7 cellular contexts compared by ENCODE assay signal in the genomic region with DNA sequence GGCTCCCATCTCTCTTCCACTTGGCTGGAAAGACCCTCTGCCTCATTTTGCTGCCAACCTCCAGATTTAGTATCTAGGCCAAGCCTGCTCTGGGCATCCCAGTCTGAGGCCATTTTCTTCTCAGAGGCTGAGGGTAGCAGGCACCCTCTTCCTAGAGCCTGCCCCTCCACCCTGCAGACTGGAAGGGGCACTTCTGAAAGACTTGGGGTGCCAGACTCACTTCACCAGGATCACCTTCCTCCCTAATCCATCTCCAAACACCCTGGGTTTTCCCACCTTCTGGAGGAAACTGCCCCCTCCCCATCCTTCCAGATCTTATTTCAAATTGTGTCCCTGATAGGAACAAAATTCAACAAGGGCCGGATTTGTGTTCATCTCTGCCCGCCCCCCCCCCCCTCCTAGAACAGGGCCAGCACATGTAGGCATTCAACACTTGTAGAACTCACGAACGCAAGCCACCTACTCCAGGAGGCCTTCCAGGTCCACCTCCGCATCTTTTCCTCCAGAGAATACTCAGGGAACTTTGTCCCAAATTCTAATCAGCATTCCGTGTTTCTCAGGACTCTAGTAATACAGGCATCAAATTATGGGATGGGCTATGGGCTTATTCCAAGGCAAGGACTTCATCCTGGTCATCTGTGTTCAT. TPM values are rescaled to one million over a fixed set of nuclear protein-coding genes. Genes with fewer than 3 reads are reported as not detected.
DNase-seq lines count a peak whose midpoint lies in the region; ATAC-seq and TF ChIP-seq lines count a peak whose summit lies in the region.

No MANE protein-coding gene starts in this region.

- peak overlapping the region; percentile 67 for H3K27ac Mint-ChIP-seq in HFFc6
- peak overlapping the region; percentile 100 for H3K27ac Mint-ChIP-seq in activated T-cell treated with anti-CD3 and anti-CD28 coated beads, Interleukin-2, amount 50 U/mL, for 72 hours

- no peaks in the 10 kb centered on the region for H3K9me3 Mint-ChIP-seq in HFFc6
- H3K9me3 Mint-ChIP-seq in activated T-cell treated with anti-CD3 and anti-CD28 coated beads, Interleukin-2, amount 50 U/mL, for 72 hours: no peaks in the 10 kb centered on the region

- H3K36me3 ChIP-seq in iPS-15b (ENCODE audit: control insufficient read depth, insufficient read depth, low read length): no peaks in the 10 kb centered on the region

- peaks cover 13% of the 10 kb centered on the region for H3K4me1 ChIP-seq in iPS-15b (ENCODE audit: control insufficient read depth, insufficient read depth, low read length)

- peak overlapping the region; percentile 85 for H3K4me3 ChIP-seq in iPS-15b (ENCODE audit: low read depth, low read length)

- ATAC-seq in activated T-cell treated with anti-CD3 and anti-CD28 coated beads, Interleukin-2, amount 50 U/mL, for 72 hours (replicated peaks in 1 of 2): no peak
- ATAC-seq in HG03175 (IDR thresholded peaks at IDR 0.05; ENCODE audit: unreplicated experiment): no peak

- H3K27me3 Mint-ChIP-seq in HFFc6 (ENCODE audit: insufficient read depth): peaks cover 1% of the 10 kb centered on the region; the same call in 1 of the 2 replicates
- H3K27me3 Mint-ChIP-seq in activated T-cell treated with anti-CD3 and anti-CD28 coated beads, Interleukin-2, amount 50 U/mL, for 72 hours (ENCODE audit: low read depth): no peaks in the 10 kb centered on the region

- DNase-seq in HFFc6 (peak; percentile 5), NCI-H524 treated with DMSO at 0.1 percent for 48 hours (lab: John Stamatoyannopoulos, UW) (no peak), HCEC 1CT (no peak)
- DNase-seq in activated T-cell treated with anti-CD3 and anti-CD28 coated beads, Interleukin-2, amount 50 U/mL, for 72 hours: peak; percentile 13 to 29
- DNase-seq in stimulated activated naive CD4-positive, alpha-beta T cell treated with Interleukin-2 at 50 U/mL for 16 hours (lab: John Stamatoyannopoulos, UW): peak; percentile 3

- H3K9ac ChIP-seq in iPS-15b (ENCODE audit: low read depth, low read length): peak overlapping the region; percentile 73

- peaks cover 37% of the 10 kb centered on the region for H3K4me1 Mint-ChIP-seq in HFFc6 (ENCODE audit: low read depth)
- H3K4me1 Mint-ChIP-seq in activated T-cell treated with anti-CD3 and anti-CD28 coated beads, Interleukin-2, amount 50 U/mL, for 72 hours (ENCODE audit: low read depth): peaks cover 59% of the 10 kb centered on the region

- H3K4me3 Mint-ChIP-seq in HFFc6: peak overlapping the region; percentile 87
- peak overlapping the region; percentile 99 to 100 for H3K4me3 Mint-ChIP-seq in activated T-cell treated with anti-CD3 and anti-CD28 coated beads, Interleukin-2, amount 50 U/mL, for 72 hours

- H3K9me3 ChIP-seq in iPS-15b (ENCODE audit: control insufficient read depth, insufficient read depth, low read length): no peaks in the 10 kb centered on the region

- H3K27me3 ChIP-seq in iPS-15b (ENCODE audit: control insufficient read depth, insufficient read depth, low read length): no peaks in the 10 kb centered on the region

- no peaks in the 10 kb centered on the region for H3K36me3 Mint-ChIP-seq in HFFc6 (ENCODE audit: low read depth)
- H3K36me3 Mint-ChIP-seq in activated T-cell treated with anti-CD3 and anti-CD28 coated beads, Interleukin-2, amount 50 U/mL, for 72 hours (ENCODE audit: insufficient read depth in 2 of 2): peaks cover 12 to 21% of the 10 kb centered on the region in 2 donors

- TF ChIP-seq CTCF in HFFc6 (IDR thresholded peaks at IDR 0.05): no peak

RNA-seq across cellular contexts. Expression of gene UBE2L6, which starts 0.8 kb away (rescaled TPM):
- 10 to 100 TPM; 34.1 to 46.5 (median 43.3) TPM for total RNA-seq in HFFc6 (2021; fragmentation: NEBNext Ultra II Directional; extraction: Animal tissue kit (Norgen Biotek cat#: 25700))
- 100 to 1,000 TPM; 144 to 180 TPM for total RNA-seq in activated T-cell treated with anti-CD3 and anti-CD28 coated beads, Interleukin-2, amount 50 U/mL, for 72 hours

RNA-seq across cellular contexts. Expression of gene SMTNL1, which starts 29.3 kb away (rescaled TPM):
- not detected for total RNA-seq in HFFc6 (2021; fragmentation: NEBNext Ultra II Directional; extraction: Animal tissue kit (Norgen Biotek cat#: 25700))
- not detected for total RNA-seq in activated T-cell treated with anti-CD3 and anti-CD28 coated beads, Interleukin-2, amount 50 U/mL, for 72 hours

RNA-seq across cellular contexts. Expression of gene SERPING1, which starts 30.8 kb away (rescaled TPM):
- total RNA-seq in HFFc6 (2021; fragmentation: NEBNext Ultra II Directional; extraction: Animal tissue kit (Norgen Biotek cat#: 25700)): under 1 TPM in 5 of 6 experiments, not detected in 1; 0.11 to 0.51 (median 0.25) TPM
- not detected for total RNA-seq in activated T-cell treated with anti-CD3 and anti-CD28 coated beads, Interleukin-2, amount 50 U/mL, for 72 hours

RNA-seq across cellular contexts. Expression of gene TIMM10, which starts 36.1 kb away (rescaled TPM):
- total RNA-seq in HFFc6 (2021; fragmentation: NEBNext Ultra II Directional; extraction: Animal tissue kit (Norgen Biotek cat#: 25700)): 10 to 100 TPM; 43.6 to 72.9 (median 58.4) TPM
- total RNA-seq in activated T-cell treated with anti-CD3 and anti-CD28 coated beads, Interleukin-2, amount 50 U/mL, for 72 hours: 100 to 1,000 TPM; 106 to 107 TPM

RNA-seq across cellular contexts. Expression of gene SLC43A1, which starts 51.2 kb away (rescaled TPM):
- total RNA-seq in HFFc6 (2021; fragmentation: NEBNext Ultra II Directional; extraction: Animal tissue kit (Norgen Biotek cat#: 25700)): 1 to 10 TPM; 3.1 to 4.7 (median 4.3) TPM
- 10 to 100 TPM; 43.6 to 53.9 TPM for total RNA-seq in activated T-cell treated with anti-CD3 and anti-CD28 coated beads, Interleukin-2, amount 50 U/mL, for 72 hours

Comparison
In these comparisons a context has a peak if more than half of its experiments do, and no peak if none do; other contexts are left out.
1. DNase-seq: peak in HFFc6 (single experiment), activated T-cell treated with anti-CD3 and anti-CD28 coated beads, Interleukin-2, amount 50 U/mL, for 72 hours (2 of 2) and stimulated activated naive CD4-positive, alpha-beta T cell treated with Interleukin-2 at 50 U/mL for 16 hours (single experiment); none in NCI-H524 treated with DMSO at 0.1 percent for 48 hours (single experiment) and HCEC 1CT (single experiment).